ENCODE assay signal across 1 cellular context in genomic region chr12:64669270-64669842, GRCh38.
A peak's percentile ranks its signal among the peaks of the same experiment; 100 is the strongest.
TF ChIP-seq lines count a peak whose summit lies in the region.

No MANE protein-coding gene starts in this region.

TF ChIP-seq in HepG2, 621 proteins besides CTCF, POLR2A, EP300 and RAD21 (continued from another document and continues in another):
- TF ChIP-seq ZNF574 (CRISPR knock-in tag; IDR thresholded peaks at IDR 0.05) (no peak), ARNT2 (CRISPR knock-in tag; IDR thresholded peaks at IDR 0.05; ENCODE audit: low read depth) (no peak), SNAPC5 (CRISPR knock-in tag; IDR thresholded peaks at IDR 0.05; ENCODE audit: borderline replicate concordance) (no peak), ZNF780A (CRISPR knock-in tag; IDR thresholded peaks at IDR 0.05) (no peak), PITX1 (CRISPR knock-in tag; IDR thresholded peaks at IDR 0.05) (0 out of 2 replicates have a peak, but pooled peaks have one; percentile 42), BRCA1 (CRISPR knock-in tag; IDR thresholded peaks at IDR 0.05) (no peak), HIVEP1 (CRISPR knock-in tag; IDR thresholded peaks at IDR 0.05) (no peak), ZNF788 (CRISPR knock-in tag; IDR thresholded peaks at IDR 0.05; ENCODE audit: borderline replicate concordance) (peak; percentile 27; the same call in 1 of the 2 replicates), ZBTB7B (CRISPR knock-in tag; IDR thresholded peaks at IDR 0.05) (peak; percentile 30; the same call in 1 of the 2 replicates), TCF7 (IDR thresholded peaks at IDR 0.05; ENCODE audit: low read depth) (peak; percentile 70), HDAC1 (CRISPR knock-in tag; IDR thresholded peaks at IDR 0.05) (0 out of 2 replicates have a peak, but pooled peaks have one; percentile 28), POLR2AphosphoS5 (IDR thresholded peaks at IDR 0.05; ENCODE audit: low read depth, low read length) (no peak), RXRB (CRISPR knock-in tag; IDR thresholded peaks at IDR 0.05; ENCODE audit: borderline replicate concordance) (no peak; the same call in 1 of the 2 replicates), DPF2 (CRISPR knock-in tag; IDR thresholded peaks at IDR 0.05; ENCODE audit: borderline replicate concordance, low read depth) (peak; percentile 41; the same call in 1 of the 2 replicates), ZNF580 (CRISPR knock-in tag; IDR thresholded peaks at IDR 0.05; ENCODE audit: borderline replicate concordance, low read depth) (no peak; the same call in 1 of the 2 replicates), NFYC (CRISPR knock-in tag; IDR thresholded peaks at IDR 0.05) (no peak), ZNF792 (CRISPR knock-in tag; IDR thresholded peaks at IDR 0.05) (0 out of 2 replicates have a peak, but pooled peaks have one; percentile 19), PAXIP1 (CRISPR knock-in tag; conservative IDR thresholded peaks at IDR 0.05) (peak; percentile 70), ZNF282 (IDR thresholded peaks at IDR 0.05; ENCODE audit: partially characterized antibody) (no peak), ZSCAN29 (CRISPR knock-in tag; conservative IDR thresholded peaks at IDR 0.05) (no peak), SOX13 (IDR thresholded peaks at IDR 0.05) (no peak), SOX13 (CRISPR knock-in tag; conservative IDR thresholded peaks at IDR 0.05 in 1 of 2, IDR thresholded peaks at IDR 0.05 in 1 of 2) (0 out of 4 replicates have a peak, but pooled peaks of 1 of the 2 experiments have one; percentile 10), MAX (IDR thresholded peaks at IDR 0.05) (peak; percentile 83), KDM5B (CRISPR knock-in tag; IDR thresholded peaks at IDR 0.05; ENCODE audit: borderline replicate concordance) (no peak; the same call in 1 of the 2 replicates), MED8 (CRISPR knock-in tag; IDR thresholded peaks at IDR 0.05; ENCODE audit: insufficient replicate concordance) (no peak), IKZF5 (CRISPR knock-in tag; IDR thresholded peaks at IDR 0.05) (0 out of 2 replicates have a peak, but pooled peaks have one; percentile 18), ZNF782 (CRISPR knock-in tag; IDR thresholded peaks at IDR 0.05; ENCODE audit: borderline replicate concordance) (no peak), ZNF652 (CRISPR knock-in tag; IDR thresholded peaks at IDR 0.05; ENCODE audit: borderline replicate concordance, low read depth) (no peak), ESRRA (CRISPR knock-in tag; IDR thresholded peaks at IDR 0.05; ENCODE audit: low read depth) (0 out of 2 replicates have a peak, but pooled peaks have one; percentile 41), GLI4 (CRISPR knock-in tag; IDR thresholded peaks at IDR 0.05; ENCODE audit: borderline replicate concordance) (no peak), ZNF567 (CRISPR knock-in tag; IDR thresholded peaks at IDR 0.05; ENCODE audit: borderline replicate concordance) (0 out of 2 replicates have a peak, but pooled peaks have one; percentile 49), SNAPC2 (CRISPR knock-in tag; IDR thresholded peaks at IDR 0.05) (peak; percentile 67; the same call in 1 of the 2 replicates), ZSCAN20 (CRISPR knock-in tag; IDR thresholded peaks at IDR 0.05; ENCODE audit: borderline replicate concordance) (0 out of 2 replicates have a peak, but pooled peaks have one; percentile 6), ZNF234 (CRISPR knock-in tag; conservative IDR thresholded peaks at IDR 0.05) (no peak), TEAD2 (CRISPR knock-in tag; IDR thresholded peaks at IDR 0.05) (no peak), ZSCAN12 (CRISPR knock-in tag; IDR thresholded peaks at IDR 0.05) (no peak)
- TF ChIP-seq, protein P1, sequence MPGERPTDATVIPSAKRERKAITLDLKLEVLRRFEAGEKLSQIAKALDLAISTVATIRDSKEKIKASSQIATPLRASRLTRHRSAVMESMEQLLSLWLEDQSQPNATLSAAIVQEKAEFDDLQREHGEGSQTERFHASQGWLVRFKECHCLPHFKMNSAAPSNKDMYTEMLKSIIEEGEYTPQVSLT (CRISPR knock-in tag; IDR thresholded peaks at IDR 0.05; ENCODE audit: borderline replicate concordance, low read depth), result no peak
- TF ChIP-seq, protein P2, sequence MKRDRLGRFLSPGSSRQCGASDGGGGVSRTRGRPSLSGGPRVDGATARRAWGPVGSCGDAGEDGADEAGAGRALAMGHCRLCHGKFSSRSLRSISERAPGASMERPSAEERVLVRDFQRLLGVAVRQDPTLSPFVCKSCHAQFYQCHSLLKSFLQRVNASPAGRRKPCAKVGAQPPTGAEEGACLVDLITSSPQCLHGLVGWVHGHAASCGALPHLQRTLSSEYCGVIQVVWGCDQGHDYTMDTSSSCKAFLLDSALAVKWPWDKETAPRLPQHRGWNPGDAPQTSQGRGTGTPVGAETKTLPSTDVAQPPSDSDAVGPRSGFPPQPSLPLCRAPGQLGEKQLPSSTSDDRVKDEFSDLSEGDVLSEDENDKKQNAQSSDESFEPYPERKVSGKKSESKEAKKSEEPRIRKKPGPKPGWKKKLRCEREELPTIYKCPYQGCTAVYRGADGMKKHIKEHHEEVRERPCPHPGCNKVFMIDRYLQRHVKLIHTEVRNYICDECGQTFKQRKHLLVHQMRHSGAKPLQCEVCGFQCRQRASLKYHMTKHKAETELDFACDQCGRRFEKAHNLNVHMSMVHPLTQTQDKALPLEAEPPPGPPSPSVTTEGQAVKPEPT (CRISPR knock-in tag; IDR thresholded peaks at IDR 0.05; ENCODE audit: low read depth), result 0 out of 2 replicates have a peak, but pooled peaks have one; percentile 29
- TF ChIP-seq, protein P3, sequence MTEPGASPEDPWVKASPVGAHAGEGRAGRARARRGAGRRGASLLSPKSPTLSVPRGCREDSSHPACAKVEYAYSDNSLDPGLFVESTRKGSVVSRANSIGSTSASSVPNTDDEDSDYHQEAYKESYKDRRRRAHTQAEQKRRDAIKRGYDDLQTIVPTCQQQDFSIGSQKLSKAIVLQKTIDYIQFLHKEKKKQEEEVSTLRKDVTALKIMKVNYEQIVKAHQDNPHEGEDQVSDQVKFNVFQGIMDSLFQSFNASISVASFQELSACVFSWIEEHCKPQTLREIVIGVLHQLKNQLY (CRISPR knock-in tag; IDR thresholded peaks at IDR 0.05), result 0 out of 2 replicates have a peak, but pooled peaks have one; percentile 46
- TF ChIP-seq, protein P4, sequence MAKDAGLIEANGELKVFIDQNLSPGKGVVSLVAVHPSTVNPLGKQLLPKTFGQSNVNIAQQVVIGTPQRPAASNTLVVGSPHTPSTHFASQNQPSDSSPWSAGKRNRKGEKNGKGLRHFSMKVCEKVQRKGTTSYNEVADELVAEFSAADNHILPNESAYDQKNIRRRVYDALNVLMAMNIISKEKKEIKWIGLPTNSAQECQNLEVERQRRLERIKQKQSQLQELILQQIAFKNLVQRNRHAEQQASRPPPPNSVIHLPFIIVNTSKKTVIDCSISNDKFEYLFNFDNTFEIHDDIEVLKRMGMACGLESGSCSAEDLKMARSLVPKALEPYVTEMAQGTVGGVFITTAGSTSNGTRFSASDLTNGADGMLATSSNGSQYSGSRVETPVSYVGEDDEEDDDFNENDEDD (CRISPR knock-in tag; IDR thresholded peaks at IDR 0.05; ENCODE audit: borderline replicate concordance), result peak; percentile 83; the same call in 1 of the 2 replicates
- TF ChIP-seq, protein P5, sequence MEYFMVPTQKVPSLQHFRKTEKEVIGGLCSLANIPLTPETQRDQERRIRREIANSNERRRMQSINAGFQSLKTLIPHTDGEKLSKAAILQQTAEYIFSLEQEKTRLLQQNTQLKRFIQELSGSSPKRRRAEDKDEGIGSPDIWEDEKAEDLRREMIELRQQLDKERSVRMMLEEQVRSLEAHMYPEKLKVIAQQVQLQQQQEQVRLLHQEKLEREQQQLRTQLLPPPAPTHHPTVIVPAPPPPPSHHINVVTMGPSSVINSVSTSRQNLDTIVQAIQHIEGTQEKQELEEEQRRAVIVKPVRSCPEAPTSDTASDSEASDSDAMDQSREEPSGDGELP (IDR thresholded peaks at IDR 0.05; ENCODE audit: borderline replicate concordance, low read depth), result peak; percentile 48; the same call in 1 of the 2 replicates
- TF ChIP-seq, protein P6, sequence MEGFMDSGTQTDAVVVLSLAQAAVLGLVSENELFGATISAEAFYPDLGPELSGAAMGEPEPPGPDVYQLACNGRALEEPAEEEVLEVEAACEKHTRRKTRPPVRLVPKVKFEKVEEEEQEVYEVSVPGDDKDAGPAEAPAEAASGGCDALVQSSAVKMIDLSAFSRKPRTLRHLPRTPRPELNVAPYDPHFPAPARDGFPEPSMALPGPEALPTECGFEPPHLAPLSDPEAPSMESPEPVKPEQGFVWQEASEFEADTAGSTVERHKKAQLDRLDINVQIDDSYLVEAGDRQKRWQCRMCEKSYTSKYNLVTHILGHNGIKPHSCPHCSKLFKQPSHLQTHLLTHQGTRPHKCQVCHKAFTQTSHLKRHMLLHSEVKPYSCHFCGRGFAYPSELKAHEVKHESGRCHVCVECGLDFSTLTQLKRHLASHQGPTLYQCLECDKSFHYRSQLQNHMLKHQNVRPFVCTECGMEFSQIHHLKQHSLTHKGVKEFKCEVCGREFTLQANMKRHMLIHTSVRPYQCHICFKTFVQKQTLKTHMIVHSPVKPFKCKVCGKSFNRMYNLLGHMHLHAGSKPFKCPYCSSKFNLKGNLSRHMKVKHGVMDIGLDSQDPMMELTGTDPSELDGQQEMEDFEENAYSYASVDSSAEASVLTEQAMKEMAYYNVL (CRISPR knock-in tag; IDR thresholded peaks at IDR 0.05; ENCODE audit: borderline replicate concordance), result peak; percentile 48; the same call in 1 of the 2 replicates
- TF ChIP-seq, protein P7, sequence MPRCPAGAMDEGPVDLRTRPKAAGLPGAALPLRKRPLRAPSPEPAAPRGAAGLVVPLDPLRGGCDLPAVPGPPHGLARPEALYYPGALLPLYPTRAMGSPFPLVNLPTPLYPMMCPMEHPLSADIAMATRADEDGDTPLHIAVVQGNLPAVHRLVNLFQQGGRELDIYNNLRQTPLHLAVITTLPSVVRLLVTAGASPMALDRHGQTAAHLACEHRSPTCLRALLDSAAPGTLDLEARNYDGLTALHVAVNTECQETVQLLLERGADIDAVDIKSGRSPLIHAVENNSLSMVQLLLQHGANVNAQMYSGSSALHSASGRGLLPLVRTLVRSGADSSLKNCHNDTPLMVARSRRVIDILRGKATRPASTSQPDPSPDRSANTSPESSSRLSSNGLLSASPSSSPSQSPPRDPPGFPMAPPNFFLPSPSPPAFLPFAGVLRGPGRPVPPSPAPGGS (CRISPR knock-in tag; IDR thresholded peaks at IDR 0.05), result no peak
